ENCODE assay signal across 25 cellular contexts in genomic region chr1:57017201-57017600, GRCh38. TPM values are rescaled to one million over a fixed set of nuclear protein-coding genes. Genes with fewer than 3 reads are reported as not detected.
DNase-seq lines count a peak whose midpoint lies in the region; ATAC-seq, FAIRE-seq and TF ChIP-seq lines count a peak whose summit lies in the region.
"Had no signal": no experiment of that assay in that cellular context is flagged by ENCODE, and none has a peak within 500 bp of the region (broad histone marks: within the 10 kb centered on the region; RNA-seq: fewer than 3 reads in every experiment).

No MANE protein-coding gene starts in this region.

- H3K18ac ChIP-seq in H1 (ENCODE audit: extremely low read depth, low read length) = no peak overlapping the region

- DNase-seq in EH (ENCODE audit: low read depth) = peak; percentile 51
- peak; percentile 51 for DNase-seq in NCI-H2227 (lab: John Stamatoyannopoulos, UW; ENCODE audit: unreplicated experiment)
- no peak for DNase-seq in H1 (ENCODE audit: low read depth in 1 of 2, low spot score in 2 of 2)
- DNase-seq in omental fat pad (ENCODE audit: low spot score) = no peak
- DNase-seq in activated CD8-positive, alpha-beta memory T cell treated with anti-CD3 and anti-CD28 coated beads, Interleukin-2, amount 10 ng/mL, durations not matched to agents 7 days and 5 days = no peak
- DNase-seq: activated CD4-positive, CD25-positive, alpha-beta regulatory T cell treated with anti-CD3 and anti-CD28 coated beads, Interleukin-2, amount 50 U/mL, for 72 hours; effector CD4-positive, alpha-beta T cell; heart right ventricle; naive thymus-derived CD4-positive, alpha-beta T cell; PC-9; stimulated activated CD4-positive, alpha-beta T cell treated with anti-CD3 and anti-CD28 coated beads, Interleukin-4, amount 100 ng/mL, for 24 hours; T-helper 9 cell had no signal

- no peaks in the 10 kb centered on the region for H3K4me1 ChIP-seq in H1 (replicated peaks in 1 of 4; ENCODE audit: control insufficient read depth in 3 of 4, insufficient read depth in 4 of 4, low read length in 3 of 4)

- no peak overlapping the region for H3K4me3 ChIP-seq in H1 (ENCODE audit: extremely low read depth in 1 of 4, insufficient read depth in 2 of 4, low read depth in 3 of 4, low read length in 4 of 4)
- H3K4me3 ChIP-seq: heart right ventricle, PC-9, skin epidermis had no signal

- H3K4me2 ChIP-seq in H1 (ENCODE audit: insufficient read depth in 1 of 2, low read depth in 2 of 2, low read length in 2 of 2) = no peak overlapping the region
- H3K4me2 ChIP-seq: PC-9 had no signal

- H3K36me3 Mint-ChIP-seq in activated CD8-positive, alpha-beta memory T cell treated with anti-CD3 and anti-CD28 coated beads, Interleukin-2, amount 10 ng/mL, durations not matched to agents 7 days and 5 days = no peaks in the 10 kb centered on the region
- H3K36me3 Mint-ChIP-seq: naive thymus-derived CD4-positive, alpha-beta T cell had no signal

- 91% methylated on average over 6 of the region's 6 CpGs; no CpG with 5 or more reads in 1 of the 2 experiments for whole genome bisulfite sequencing in H1 (ENCODE audit: extremely low coverage in 1 of 2, insufficient coverage in 1 of 2, insufficient read length in 1 of 2, insufficient replicate concordance in 2 of 2, low coverage in 1 of 2, low lambda C conversion rate in 2 of 2, missing lambda C conversion rate in 1 of 2), 2 experiments

- no peak overlapping the region for H4K5ac ChIP-seq in H1 (ENCODE audit: insufficient read length, low read depth, low read length)

- no peaks in the 10 kb centered on the region for H3K9me3 Mint-ChIP-seq in activated CD8-positive, alpha-beta memory T cell treated with anti-CD3 and anti-CD28 coated beads, Interleukin-2, amount 10 ng/mL, durations not matched to agents 7 days and 5 days (ENCODE audit: low read depth)
- H3K9me3 Mint-ChIP-seq: activated T-helper 2 cell treated with anti-CD3 and anti-CD28 coated beads, Interferon-gamma antibody, Interleukin-2, Interleukin-4, amounts not matched to agents 10 μg/mL and 5 μg/mL and 100 μg/mL, durations not matched to agents 14 hours and 24 hours and 36 hours had no signal

- no peaks in the 10 kb centered on the region for H3K27me3 ChIP-seq in H1 (replicated peaks in 1 of 4; ENCODE audit: control insufficient read depth in 3 of 4, extremely low read depth in 1 of 4, insufficient read depth in 3 of 4, low read length in 3 of 4)
- H3K27me3 ChIP-seq: heart right ventricle had no signal

- H2AFZ ChIP-seq in H1 (ENCODE audit: low read length) = no peak overlapping the region
- H2AFZ ChIP-seq: PC-9 had no signal

- H2BK12ac ChIP-seq in H1 (ENCODE audit: low read depth, low read length) = no peak overlapping the region

- no peak overlapping the region for H3K4ac ChIP-seq in H1 (replicated peaks; ENCODE audit: insufficient read length, low read depth, low read length)

- H2BK5ac ChIP-seq in H1 (ENCODE audit: low read depth, low read length) = no peak overlapping the region

- no peaks in the 10 kb centered on the region for H3K4me1 Mint-ChIP-seq in activated CD8-positive, alpha-beta memory T cell treated with anti-CD3 and anti-CD28 coated beads, Interleukin-2, amount 10 ng/mL, durations not matched to agents 7 days and 5 days
- H3K4me1 Mint-ChIP-seq: naive thymus-derived CD4-positive, alpha-beta T cell had no signal

- H3K79me1 ChIP-seq in H1 (ENCODE audit: low read depth, low read length) = no peaks in the 10 kb centered on the region

- no peak overlapping the region for H4K8ac ChIP-seq in H1 (ENCODE audit: extremely low read depth, insufficient read depth, low read length)

- no peak overlapping the region for H3K23ac ChIP-seq in H1 (ENCODE audit: insufficient read length)

- no peaks in the 10 kb centered on the region for H3K36me3 ChIP-seq in H1 (ENCODE audit: control insufficient read depth in 2 of 4, insufficient read depth in 4 of 4, low read length in 3 of 4)
- H3K36me3 ChIP-seq: heart right ventricle had no signal

- H3K23me2 ChIP-seq in H1 (ENCODE audit: low read depth, low read length) = no peaks in the 10 kb centered on the region

- H4K20me1 ChIP-seq in H1 (replicated peaks in 1 of 2; ENCODE audit: control insufficient read depth in 1 of 2, insufficient read depth in 2 of 2, low read length in 2 of 2) = peaks cover 0 to 3% of the 10 kb centered on the region in 2 experiments

- TF ChIP-seq EP300 in H1 (IDR thresholded peaks at IDR 0.05; ENCODE audit: borderline replicate concordance in 1 of 2, low read depth in 2 of 2, low read length in 2 of 2) = no peak

- no peak overlapping the region for H4K91ac ChIP-seq in H1 (replicated peaks; ENCODE audit: insufficient read length, low read length)

- no peak for FAIRE-seq in H1 (lab: Jason Lieb, UNC)
- FAIRE-seq: H54, keratinocyte had no signal

- CTCF ChIA-PET in H1 (lab: Charles Lee; ENCODE audit: partially characterized antibody) = interaction anchor here (0.6 to 3.8 kb wide), 10 partner anchors 9 to 910 kb away, joined by 3 to 15 read pairs (median 4); partner anchors contain the start of gene C8B
- CTCF ChIA-PET in activated CD8-positive, alpha-beta memory T cell treated with anti-CD3 and anti-CD28 coated beads, Interleukin-2, amount 10 ng/mL, durations not matched to agents 7 days and 5 days (lab: Charles Lee) = no interaction called here

- no peak overlapping the region for H3K56ac ChIP-seq in H1 (replicated peaks; ENCODE audit: insufficient read length, low read depth, low read length)

- H3K14ac ChIP-seq in H1 (ENCODE audit: insufficient read length) = no peak overlapping the region

- no peak overlapping the region for H3K4me3 Mint-ChIP-seq in activated CD8-positive, alpha-beta memory T cell treated with anti-CD3 and anti-CD28 coated beads, Interleukin-2, amount 10 ng/mL, durations not matched to agents 7 days and 5 days
- H3K4me3 Mint-ChIP-seq: naive thymus-derived CD4-positive, alpha-beta T cell had no signal

- no peak overlapping the region for H2AK5ac ChIP-seq in H1 (ENCODE audit: low read depth, low read length)

- no peaks in the 10 kb centered on the region; a peak in 1 of 4 replicates for H3K79me2 ChIP-seq in H1 (ENCODE audit: control insufficient read depth in 1 of 2, insufficient read depth in 2 of 2, low read length in 2 of 2)

- no peaks in the 10 kb centered on the region for H3K9me3 ChIP-seq in H1 (ENCODE audit: insufficient read depth in 2 of 2, low read depth in 1 of 2, low read length in 1 of 2)
- H3K9me3 ChIP-seq: heart right ventricle had no signal

- no peak overlapping the region for H2BK20ac ChIP-seq in H1 (ENCODE audit: low read length)

- TF ChIP-seq CTCF in H1 (IDR thresholded peaks at IDR 0.05; ENCODE audit: control extremely low read depth in 1 of 3, insufficient read depth in 1 of 3, low read depth in 1 of 3, low read length in 3 of 3) = no peak
- no peak for TF ChIP-seq CTCF in omental fat pad (IDR thresholded peaks at IDR 0.05)

- H2BK15ac ChIP-seq in H1 (ENCODE audit: low read length) = no peak overlapping the region

- H3K27me3 Mint-ChIP-seq in activated CD8-positive, alpha-beta memory T cell treated with anti-CD3 and anti-CD28 coated beads, Interleukin-2, amount 10 ng/mL, durations not matched to agents 7 days and 5 days = no peaks in the 10 kb centered on the region
- H3K27me3 Mint-ChIP-seq: progenitor cell of endocrine pancreas had no signal

- H2BK120ac ChIP-seq in H1 (replicated peaks; ENCODE audit: low read depth, low read length) = no peak overlapping the region

- no peak overlapping the region for H3K9ac ChIP-seq in H1 (replicated peaks in 1 of 4; ENCODE audit: extremely low read depth in 1 of 4, low read depth in 3 of 4, low read length in 3 of 4)

- H3K27ac Mint-ChIP-seq in activated CD8-positive, alpha-beta memory T cell treated with anti-CD3 and anti-CD28 coated beads, Interleukin-2, amount 10 ng/mL, durations not matched to agents 7 days and 5 days = no peak overlapping the region
- H3K27ac Mint-ChIP-seq: activated T-helper 2 cell treated with anti-CD3 and anti-CD28 coated beads, Interferon-gamma antibody, Interleukin-2, Interleukin-4, amounts not matched to agents 10 μg/mL and 5 μg/mL and 100 μg/mL, durations not matched to agents 14 hours and 24 hours and 36 hours; naive thymus-derived CD4-positive, alpha-beta T cell; progenitor cell of endocrine pancreas had no signal

- POLR2A ChIA-PET in H1 (lab: Charles Lee; ENCODE audit: partially characterized antibody) = no interaction called here

- no peak overlapping the region for H3K27ac ChIP-seq in H1 (ENCODE audit: low read depth, low read length)
- H3K27ac ChIP-seq: C4-2B, heart right ventricle, PC-9, skin epidermis had no signal

- ATAC-seq in omental fat pad (ENCODE audit: low FRiP score) (peak; percentile 28), GM19395 (IDR thresholded peaks at IDR 0.05; ENCODE audit: unreplicated experiment) (no peak), HG02610 (IDR thresholded peaks at IDR 0.05; ENCODE audit: unreplicated experiment) (no peak)
- no peak for ATAC-seq in activated CD8-positive, alpha-beta memory T cell treated with anti-CD3 and anti-CD28 coated beads, Interleukin-2, amount 10 ng/mL, durations not matched to agents 7 days and 5 days
- ATAC-seq: heart right ventricle; naive thymus-derived CD4-positive, alpha-beta T cell had no signal

- TF ChIP-seq RAD21 in H1 (IDR thresholded peaks at IDR 0.05 in 1 of 2, conservative IDR thresholded peaks at IDR 0.05 in 1 of 2; ENCODE audit: low read depth in 2 of 2, low read length in 2 of 2) = no peak

- no peak for TF ChIP-seq POLR2A in H1 (IDR thresholded peaks at IDR 0.05; ENCODE audit: control extremely low read depth in 1 of 2, low read depth in 2 of 2, low read length in 2 of 2)

TF ChIP-seq in H1, 55 proteins besides CTCF, POLR2A, EP300 and RAD21:
- TF ChIP-seq JUND (IDR thresholded peaks at IDR 0.05; ENCODE audit: low read length) = peak; percentile 15; the same call in 1 of the 2 replicates
- no peak for TF ChIP-seq NANOG (IDR thresholded peaks at IDR 0.05; ENCODE audit: insufficient read depth, low read depth, low read length, poor library complexity, severe bottlenecking)

RNA-seq across cellular contexts. Expression of gene C8B, which starts 51.4 kb away (rescaled TPM):
- not detected in 2 replicates for total RNA-seq in H1 (2021; fragmentation: NEBNext Ultra II Directional; extraction: Animal tissue kit (Norgen Biotek cat#: 25700))
- polyA plus RNA-seq in H1 (2011; rRNA removed) = not detected in 2 replicates
- not detected for polyA plus RNA-seq in H1 (2011; cell fraction: cytosol; rRNA removed)
- not detected for polyA plus RNA-seq in H1 (2011; cell fraction: nucleus; rRNA removed)
- not detected in 4 replicates for polyA plus RNA-seq in H1 (2012, experiment 1 of 2)
- polyA plus RNA-seq in H1 (2012, experiment 2 of 2) = not detected
- not detected for polyA plus RNA-seq in H1 (2013, experiment 1 of 2)
- not detected for polyA plus RNA-seq in H1 (2013, experiment 2 of 2)
- not detected in 2 replicates for polyA minus RNA-seq in H1 (2011; rRNA and poly(A)+ RNA removed)
- polyA minus RNA-seq in H1 (2011; cell fraction: cytosol; rRNA and poly(A)+ RNA removed) = not detected
- polyA minus RNA-seq in H1 (2011; cell fraction: nucleus; rRNA and poly(A)+ RNA removed) = not detected
- total RNA-seq in omental fat pad = not detected
- total RNA-seq in activated CD8-positive, alpha-beta memory T cell treated with anti-CD3 and anti-CD28 coated beads, Interleukin-2, amount 10 ng/mL, durations not matched to agents 7 days and 5 days = not detected
- total RNA-seq: activated CD8-positive, alpha-beta memory T cell treated with anti-CD3 and anti-CD28 coated beads for 36 hours; activated T-helper 2 cell treated with anti-CD3 and anti-CD28 coated beads, Interferon-gamma antibody, Interleukin-2, Interleukin-4, amounts not matched to agents 10 μg/mL and 5 μg/mL and 100 μg/mL, durations not matched to agents 14 hours and 24 hours and 36 hours; cardiac septum; fibroblast of lung; heart right ventricle; naive thymus-derived CD4-positive, alpha-beta T cell; PC-9; SK-MEL-5; subcutaneous adipose tissue had no signal
- polyA plus RNA-seq: fibroblast of lung; heart right ventricle; naive thymus-derived CD4-positive, alpha-beta T cell had no signal

Comparison
In these comparisons a context has a peak if more than half of its experiments do, and no peak if none do; other contexts are left out.
1. DNase-seq: peak in EH (single experiment) and NCI-H2227 (single experiment); none in H1 (0 of 2), omental fat pad (single experiment) and activated CD8-positive, alpha-beta memory T cell treated with anti-CD3 and anti-CD28 coated beads, Interleukin-2, amount 10 ng/mL, durations not matched to agents 7 days and 5 days (single experiment).